1 cellular context compared by ENCODE assay signal in genomic region chr13:33276581-33276980, GRCh38.
TF ChIP-seq lines count a peak whose summit lies in the region.

No MANE protein-coding gene starts in this region.

TF ChIP-seq in GM23338, 12 proteins besides CTCF, POLR2A, EP300 and RAD21 (continued from another document):
- no peak for TF ChIP-seq ZNF462 (CRISPR knock-in tag; IDR thresholded peaks at IDR 0.05)
